1 cellular context compared by ENCODE assay signal in genomic region chr1:168583571-168583970, GRCh38.
TF ChIP-seq lines count a peak whose summit lies in the region.

No MANE protein-coding gene starts in this region.

TF ChIP-seq in Ishikawa, 13 proteins besides CTCF, POLR2A, EP300 and RAD21 (continued from another document):
- no peak for TF ChIP-seq REST (IDR thresholded peaks at IDR 0.05; ENCODE audit: low read depth)
- TF ChIP-seq CREB1 (IDR thresholded peaks at IDR 0.05; ENCODE audit: low read depth) = no peak
- TF ChIP-seq YY1 (IDR thresholded peaks at IDR 0.05; ENCODE audit: low read depth) = no peak
- TF ChIP-seq NFIC (IDR thresholded peaks at IDR 0.05) = peak; percentile 62
- TF ChIP-seq TCF12 (IDR thresholded peaks at IDR 0.05; ENCODE audit: low read depth) = peak; percentile 68; the same call in 1 of the 2 replicates
- no peak; the same call in 1 of the 2 replicates for TF ChIP-seq MAX (IDR thresholded peaks at IDR 0.05)
